8 cellular contexts compared by ENCODE assay signal in genomic region chr9:120439147-120439546, GRCh38.
DNase-seq lines count a peak whose midpoint lies in the region; ATAC-seq lines count a peak whose summit lies in the region.

No MANE protein-coding gene starts in this region.

- H3K36me3 Mint-ChIP-seq in activated CD4-positive, alpha-beta memory T cell treated with anti-CD3 and anti-CD28 coated beads for 36 hours, result peaks cover 61% of the 10 kb centered on the region

- no peak overlapping the region for H3K4me3 Mint-ChIP-seq in activated CD4-positive, alpha-beta memory T cell treated with anti-CD3 and anti-CD28 coated beads for 36 hours

- DNase-seq in SKM-1 treated with dmso at 0.1 percent for 144 hours (lab: John Stamatoyannopoulos, UW; ENCODE audit: unreplicated experiment) (peak; percentile 11), SKM-1 (lab: John Stamatoyannopoulos, UW; ENCODE audit: unreplicated experiment) (no peak), HT-29 (ENCODE audit: low spot score) (peak; percentile 12), left lobe of liver (ENCODE audit: low spot score) (no peak), NCI-H187 treated with DMSO at 0.1 percent for 48 hours (lab: John Stamatoyannopoulos, UW) (no peak), NCI-H2196 treated with DMSO at 0.1 percent for 48 hours (lab: John Stamatoyannopoulos, UW; ENCODE audit: unreplicated experiment) (no peak)
- DNase-seq in activated CD4-positive, alpha-beta memory T cell treated with anti-CD3 and anti-CD28 coated beads for 36 hours, result peak; percentile 22

- POLR2A ChIA-PET in activated CD4-positive, alpha-beta memory T cell treated with anti-CD3 and anti-CD28 coated beads for 36 hours (lab: Charles Lee), result no interaction called here

- intact Hi-C loops in activated CD4-positive, alpha-beta memory T cell treated with anti-CD3 and anti-CD28 coated beads for 36 hours (cut with micrococcal nuclease), result no loop called here

- ATAC-seq in left lobe of liver, result peak; percentile 90
- ATAC-seq in GM18519 (IDR thresholded peaks at IDR 0.05; ENCODE audit: low FRiP score, unreplicated experiment), result no peak

- no peaks in the 10 kb centered on the region for H3K27me3 Mint-ChIP-seq in activated CD4-positive, alpha-beta memory T cell treated with anti-CD3 and anti-CD28 coated beads for 36 hours

- no peak overlapping the region for H3K27ac Mint-ChIP-seq in activated CD4-positive, alpha-beta memory T cell treated with anti-CD3 and anti-CD28 coated beads for 36 hours

- H3K9me3 Mint-ChIP-seq in activated CD4-positive, alpha-beta memory T cell treated with anti-CD3 and anti-CD28 coated beads for 36 hours, result no peaks in the 10 kb centered on the region

- peaks cover 5% of the 10 kb centered on the region for H3K4me1 Mint-ChIP-seq in activated CD4-positive, alpha-beta memory T cell treated with anti-CD3 and anti-CD28 coated beads for 36 hours (ENCODE audit: low read depth)

- CTCF ChIA-PET in activated CD4-positive, alpha-beta memory T cell treated with anti-CD3 and anti-CD28 coated beads for 36 hours (lab: Charles Lee), result interaction anchor here (0.6 to 1.6 kb wide), 5 partner anchors 13 to 908 kb away, joined by 3 to 4 read pairs (median 3); no protein-coding TSS in a partner anchor

Comparison
In these comparisons a context has a peak if more than half of its experiments do, and no peak if none do; other contexts are left out.
1. DNase-seq: peak in SKM-1 treated with dmso at 0.1 percent for 144 hours (single experiment), HT-29 (single experiment) and activated CD4-positive, alpha-beta memory T cell treated with anti-CD3 and anti-CD28 coated beads for 36 hours (single experiment); none in SKM-1 (single experiment), left lobe of liver (single experiment), NCI-H187 treated with DMSO at 0.1 percent for 48 hours (single experiment) and NCI-H2196 treated with DMSO at 0.1 percent for 48 hours (single experiment).